8 cellular contexts compared by ENCODE assay signal in the genomic region with DNA sequence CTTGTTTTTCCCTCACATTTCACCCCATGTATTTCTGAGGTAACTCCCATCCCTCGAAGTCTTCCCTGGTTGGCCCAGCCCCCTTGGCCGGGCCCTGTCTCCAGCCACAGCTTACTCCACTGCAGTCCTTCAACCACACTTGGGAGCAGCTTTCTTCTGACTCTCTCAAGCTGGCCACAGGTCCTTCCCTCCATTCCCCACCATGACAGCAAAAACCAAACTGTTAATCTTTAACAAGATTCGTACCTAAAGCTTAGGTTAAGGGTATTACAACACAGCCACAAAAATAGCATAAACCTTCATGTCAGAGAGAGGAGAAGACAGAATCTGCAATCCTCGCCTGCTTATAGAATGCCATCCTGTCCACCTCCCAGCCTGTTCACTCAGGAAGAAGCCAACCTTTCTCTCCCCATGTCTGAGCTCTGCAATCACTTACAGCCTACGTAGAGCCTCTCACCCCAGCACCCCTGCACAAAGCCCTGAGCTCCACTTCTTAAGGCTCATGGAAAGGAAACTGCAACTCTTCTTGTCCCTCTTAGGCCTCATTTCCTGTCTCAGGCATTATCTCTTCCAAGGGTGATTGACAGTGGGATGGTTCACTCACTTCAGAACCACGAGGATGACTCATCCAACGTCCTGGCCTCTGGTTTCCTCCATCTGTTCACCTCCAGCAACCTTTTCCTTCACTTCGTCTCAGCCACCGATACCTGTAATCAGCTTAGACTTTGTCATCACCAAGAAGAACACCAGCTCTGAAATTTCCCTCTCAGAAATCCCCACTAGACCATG.
A peak's percentile ranks its signal among the peaks of the same experiment; 100 is the strongest.
DNase-seq lines count a peak whose midpoint lies in the region; ATAC-seq, FAIRE-seq and TF ChIP-seq lines count a peak whose summit lies in the region.

No MANE protein-coding gene starts in this region.

- H3K9me3 Mint-ChIP-seq in astrocyte (ENCODE audit: unreplicated experiment) (no peaks in the 10 kb centered on the region), endodermal cell (peaks cover 2% of the 10 kb centered on the region)

- 77 to 85% methylated on average over 4 to 9 of the region's 9 CpGs for WGBS in endodermal cell (ENCODE audit: insufficient coverage in 1 of 2, insufficient read length in 1 of 2), 2 experiments

- H4K20me1 ChIP-seq in BLaER1 treated with 17β-estradiol and CSF1 and Interleukin-3, amounts not matched to agents 10 nM and 100 nM: no peaks in the 10 kb centered on the region
- H4K20me1 ChIP-seq in astrocyte (ENCODE audit: insufficient read depth, low read length): no peaks in the 10 kb centered on the region

- peak overlapping the region in 9 of 11 experiments; percentile 54 to 74 (median 62); a peak in 19 of 22 replicates for H3K27ac ChIP-seq in BLaER1 treated with 17β-estradiol and CSF1 and Interleukin-3, amounts not matched to agents 10 nM and 100 nM
- H3K27ac ChIP-seq in astrocyte (ENCODE audit: low read depth, low read length) (peak overlapping the region; percentile 10), upper lobe of right lung (no peak overlapping the region), endodermal cell (ENCODE audit: low read depth, low read length) (no peak overlapping the region)

- peak overlapping the region; percentile 42 to 85 (median 67) for H3K4me2 ChIP-seq in BLaER1 treated with 17β-estradiol and CSF1 and Interleukin-3, amounts not matched to agents 10 nM and 100 nM
- H3K4me2 ChIP-seq in astrocyte (ENCODE audit: low read length): peak overlapping the region; percentile 28

- peak overlapping the region; percentile 91 for H3K27ac Mint-ChIP-seq in astrocyte (ENCODE audit: unreplicated experiment)
- no peak overlapping the region for H3K27ac Mint-ChIP-seq in endodermal cell

- peaks cover 2% of the 10 kb centered on the region for H3K27me3 Mint-ChIP-seq in astrocyte (ENCODE audit: low read depth, unreplicated experiment)
- H3K27me3 Mint-ChIP-seq in endodermal cell (ENCODE audit: insufficient read depth): no peaks in the 10 kb centered on the region

- H3K4me3 ChIP-seq in BLaER1 treated with 17β-estradiol and CSF1 and Interleukin-3, amounts not matched to agents 10 nM and 100 nM: peak overlapping the region in 1 of 10 experiments; percentile 5; a peak in 1 of 20 replicates
- H3K4me3 ChIP-seq in astrocyte (ENCODE audit: insufficient read depth, low read depth, low read length) (no peak overlapping the region), upper lobe of right lung (no peak overlapping the region), endodermal cell (ENCODE audit: low read length) (no peak overlapping the region)

- H3K4me1 Mint-ChIP-seq in astrocyte (ENCODE audit: low read depth, unreplicated experiment): peaks cover 28% of the 10 kb centered on the region
- peaks cover 41% of the 10 kb centered on the region for H3K4me1 Mint-ChIP-seq in endodermal cell

- no peaks in the 10 kb centered on the region for H3K36me3 ChIP-seq in BLaER1 treated with 17β-estradiol and CSF1 and Interleukin-3, amounts not matched to agents 10 nM and 100 nM
- H3K36me3 ChIP-seq in astrocyte (ENCODE audit: insufficient read depth, low read length) (no peaks in the 10 kb centered on the region), upper lobe of right lung (no peaks in the 10 kb centered on the region), endodermal cell (ENCODE audit: control insufficient read depth, insufficient read depth, low read length) (no peaks in the 10 kb centered on the region)

- DNase-seq in RPMI7951 (ENCODE audit: low read depth): peak; percentile 77
- DNase-seq in astrocyte (ENCODE audit: low read depth): peak; percentile 66
- DNase-seq in stimulated activated CD4-positive, alpha-beta T cell treated with anti-CD3 and anti-CD28 coated beads, Interleukin-1b, Interleukin-23, amount 100 ng/mL, for 48 hours: peak; percentile 88
- no peak for DNase-seq in upper lobe of right lung
- DNase-seq in endodermal cell: no peak

- peak overlapping the region in 5 of 11 experiments; percentile 4 to 40 (median 18); a peak in 5 of 22 replicates for H3K9ac ChIP-seq in BLaER1 treated with 17β-estradiol and CSF1 and Interleukin-3, amounts not matched to agents 10 nM and 100 nM
- H3K9ac ChIP-seq in astrocyte (ENCODE audit: low read length): no peak overlapping the region
- no peak overlapping the region for H3K9ac ChIP-seq in endodermal cell (ENCODE audit: extremely low read depth, low read length, poor library complexity, severe bottlenecking)

- peak; percentile 77 for ATAC-seq in GM19328 (IDR thresholded peaks at IDR 0.05; ENCODE audit: unreplicated experiment)
- peak; percentile 83 for ATAC-seq in HG03280 (IDR thresholded peaks at IDR 0.05; ENCODE audit: unreplicated experiment)
- no peak for ATAC-seq in upper lobe of right lung

- peak overlapping the region; percentile 60 for H2AFZ ChIP-seq in astrocyte (ENCODE audit: low read depth, low read length)

- TF ChIP-seq CTCF in astrocyte (IDR thresholded peaks at IDR 0.05; ENCODE audit: insufficient read depth, low read depth, low read length) (no peak), upper lobe of right lung (IDR thresholded peaks at IDR 0.05) (no peak), endodermal cell (conservative IDR thresholded peaks at IDR 0.05) (no peak)

- H3K36me3 Mint-ChIP-seq in astrocyte (ENCODE audit: low read depth, unreplicated experiment) (no peaks in the 10 kb centered on the region), endodermal cell (ENCODE audit: low read depth) (no peaks in the 10 kb centered on the region)

- no peak for FAIRE-seq in astrocyte (lab: Jason Lieb, UNC)

- peaks cover 0 to 9% (median 0%) of the 10 kb centered on the region in 11 experiments; a peak in 4 of 22 replicates for H3K9me3 ChIP-seq in BLaER1 treated with 17β-estradiol and CSF1 and Interleukin-3, amounts not matched to agents 10 nM and 100 nM (replicated peaks in 1 of 11)
- H3K9me3 ChIP-seq in astrocyte (ENCODE audit: insufficient read depth, low read depth, low read length) (no peaks in the 10 kb centered on the region), upper lobe of right lung (no peaks in the 10 kb centered on the region), endodermal cell (ENCODE audit: control insufficient read depth, low read length) (no peaks in the 10 kb centered on the region)

- H3K27me3 ChIP-seq in BLaER1 treated with 17β-estradiol and CSF1 and Interleukin-3, amounts not matched to agents 10 nM and 100 nM: no peaks in the 10 kb centered on the region
- no peaks in the 10 kb centered on the region for H3K27me3 ChIP-seq in astrocyte (ENCODE audit: insufficient read depth, low read length)
- H3K27me3 ChIP-seq in upper lobe of right lung: no peaks in the 10 kb centered on the region
- H3K27me3 ChIP-seq in endodermal cell (ENCODE audit: control insufficient read depth, insufficient read depth, low read length, poor library complexity, severe bottlenecking): no peaks in the 10 kb centered on the region

- peaks cover 20 to 48% (median 43%) of the 10 kb centered on the region in 10 experiments for H3K4me1 ChIP-seq in BLaER1 treated with 17β-estradiol and CSF1 and Interleukin-3, amounts not matched to agents 10 nM and 100 nM
- peaks cover 15% of the 10 kb centered on the region for H3K4me1 ChIP-seq in astrocyte (ENCODE audit: insufficient read depth, low read length)
- H3K4me1 ChIP-seq in upper lobe of right lung: no peaks in the 10 kb centered on the region
- H3K4me1 ChIP-seq in endodermal cell (ENCODE audit: control insufficient read depth, insufficient read depth, low read length): peaks cover 6% of the 10 kb centered on the region

- intact Hi-C loops in upper lobe of right lung (cut with DNase I): no loop called here

- peak overlapping the region; percentile 22 for H3K4me3 Mint-ChIP-seq in astrocyte (ENCODE audit: unreplicated experiment)
- no peak overlapping the region for H3K4me3 Mint-ChIP-seq in endodermal cell

- H3K79me2 ChIP-seq in astrocyte (ENCODE audit: insufficient read depth, low read length): no peaks in the 10 kb centered on the region

Comparison
In these comparisons a context has a peak if more than half of its experiments do, and no peak if none do; other contexts are left out.
1. H3K27ac ChIP-seq: peak in BLaER1 treated with 17β-estradiol and CSF1 and Interleukin-3, amounts not matched to agents 10 nM and 100 nM (9 of 11) and astrocyte (single experiment); none in upper lobe of right lung (single experiment) and endodermal cell (single experiment).
2. DNase-seq: peak in RPMI7951 (single experiment), astrocyte (single experiment) and stimulated activated CD4-positive, alpha-beta T cell treated with anti-CD3 and anti-CD28 coated beads, Interleukin-1b, Interleukin-23, amount 100 ng/mL, for 48 hours (single experiment); none in upper lobe of right lung (single experiment) and endodermal cell (single experiment).